8 cellular contexts compared by ENCODE assay signal in the genomic region with DNA sequence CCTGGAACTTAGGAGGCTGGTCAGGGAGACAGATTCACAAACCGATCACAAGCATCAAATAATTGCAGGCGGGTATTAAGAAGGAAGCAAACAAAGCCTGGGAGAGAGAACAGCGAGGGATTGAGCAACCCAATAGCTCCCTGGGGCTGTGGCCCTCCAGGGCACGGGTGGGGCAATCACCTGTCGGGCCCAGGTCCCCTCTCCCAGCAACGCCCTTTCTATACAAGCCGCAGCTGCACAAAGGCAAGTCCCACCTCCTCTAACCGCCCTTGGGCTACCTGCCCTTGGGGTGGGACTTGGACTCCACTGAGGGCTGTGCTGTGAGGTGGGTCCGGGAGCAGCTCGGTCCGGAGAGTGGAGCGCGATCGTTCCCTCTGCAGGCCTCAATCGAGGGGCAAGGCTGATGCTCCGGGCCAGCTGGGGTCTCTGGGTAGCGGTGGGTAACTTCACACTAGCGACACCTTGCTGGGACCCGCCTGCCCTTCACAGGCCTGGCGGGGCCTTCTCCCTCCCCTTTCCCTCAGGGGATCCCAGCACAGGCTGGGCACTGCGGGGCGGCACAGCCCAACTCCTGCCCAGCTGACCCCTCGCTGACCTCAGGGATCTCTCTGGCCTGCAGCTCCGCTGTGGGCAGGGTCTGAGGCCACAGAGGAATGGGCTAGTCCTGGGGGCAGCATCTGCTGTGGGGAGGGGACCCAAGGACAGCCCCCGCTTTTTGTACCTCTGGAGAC. TPM values are rescaled to one million over a fixed set of nuclear protein-coding genes. Genes with fewer than 3 reads are reported as not detected.
DNase-seq lines count a peak whose midpoint lies in the region; ATAC-seq and TF ChIP-seq lines count a peak whose summit lies in the region.

No MANE protein-coding gene starts in this region.

- TF ChIP-seq CTCF in breast epithelium (IDR thresholded peaks at IDR 0.05) (no peak), mucosa of descending colon (IDR thresholded peaks at IDR 0.05) (no peak)

- intact Hi-C loops in breast epithelium (cut with DNase I; ENCODE audit: low total_unique reads) (loop anchor here (10.0 kb wide), 1 partner anchor 98 kb away; a partner anchor contains a TSS), mucosa of descending colon (cut with DNase I, micrococcal nuclease) (no loop called here)

- no peak for TF ChIP-seq POLR2A in breast epithelium (IDR thresholded peaks at IDR 0.05)

- H3K4me3 ChIP-seq in breast epithelium (peak overlapping the region; percentile 24 to 78 (median 76)), mucosa of descending colon (peak overlapping the region; percentile 57)

- no peaks in the 10 kb centered on the region for H3K27me3 ChIP-seq in breast epithelium

- H3K4me1 ChIP-seq in breast epithelium: peaks cover 8 to 22% of the 10 kb centered on the region in 2 donors
- H3K4me1 ChIP-seq in mucosa of descending colon (ENCODE audit: low read depth): peaks cover 24% of the 10 kb centered on the region

- H3K36me3 ChIP-seq in breast epithelium: no peaks in the 10 kb centered on the region
- H3K36me3 ChIP-seq in mucosa of descending colon (ENCODE audit: low read depth): no peaks in the 10 kb centered on the region

- H3K9me3 ChIP-seq in breast epithelium (no peaks in the 10 kb centered on the region), mucosa of descending colon (no peaks in the 10 kb centered on the region)

- ATAC-seq in mucosa of descending colon (peak; percentile 67), HG02938 (IDR thresholded peaks at IDR 0.05; ENCODE audit: unreplicated experiment) (no peak), GM21717 (IDR thresholded peaks at IDR 0.05; ENCODE audit: unreplicated experiment) (no peak)

- H3K27ac ChIP-seq in breast epithelium: peak overlapping the region; percentile 98 to 99

- DNase-seq in DMS79 (lab: John Stamatoyannopoulos, UW) (peak; percentile 78), NCI-H1436 treated with DMSO at 0.1 percent for 48 hours (lab: John Stamatoyannopoulos, UW) (peak; percentile 64), breast epithelium (ENCODE audit: low spot score in 2 of 2) (no peak), mucosa of descending colon (peak; percentile 85 to 91 (median 89)), activated gamma-delta T cell (lab: John Stamatoyannopoulos, UW) (no peak)
- no peak for DNase-seq in NK-92 treated with Interleukin-12 subunit alpha and Interleukin-12 subunit beta, amount 100 ng/mL, for 24 hours (lab: John Stamatoyannopoulos, UW)

RNA-seq across cellular contexts. Expression of a gene that starts 8.0 kb away (rescaled TPM):
- total RNA-seq in breast epithelium: 100 to 1,000 TPM; 194 to 237 (median 221) TPM
- 100 to 1,000 TPM; 204 to 266 (median 209) TPM for total RNA-seq in mucosa of descending colon

RNA-seq across cellular contexts. Expression of a gene that starts 8.3 kb away (rescaled TPM):
- total RNA-seq in breast epithelium (10 to 100 TPM; 29.6 to 52.0 (median 49.5) TPM), mucosa of descending colon (10 to 100 TPM; 29.6 to 33.7 (median 33.4) TPM)

RNA-seq across cellular contexts. Expression of a gene that starts 11.3 kb away (rescaled TPM):
- total RNA-seq in breast epithelium: 10 to 100 TPM; 14.7 to 28.0 (median 20.3) TPM
- total RNA-seq in mucosa of descending colon: 10 to 100 TPM; 37.4 to 61.7 (median 51.7) TPM

RNA-seq across cellular contexts. Expression of a gene that starts 18.6 kb away (rescaled TPM):
- total RNA-seq in breast epithelium: 100 to 1,000 TPM; 515 to 824 (median 547) TPM
- total RNA-seq in mucosa of descending colon: 100 to 1,000 TPM; 113 to 175 (median 130) TPM

RNA-seq across cellular contexts. Expression of a gene that starts 18.8 kb away (rescaled TPM):
- total RNA-seq in breast epithelium (not detected), mucosa of descending colon (not detected)

Comparison
In these comparisons a context has a peak if more than half of its experiments do, and no peak if none do; other contexts are left out.
1. DNase-seq: peak in DMS79 (single experiment), NCI-H1436 treated with DMSO at 0.1 percent for 48 hours (single experiment) and mucosa of descending colon (3 of 3); none in breast epithelium (0 of 2), NK-92 treated with Interleukin-12 subunit alpha and Interleukin-12 subunit beta, amount 100 ng/mL, for 24 hours (single experiment) and activated gamma-delta T cell (single experiment).